8 cellular contexts compared by ENCODE assay signal in genomic region chr11:125110506-125110905, GRCh38. TPM values are rescaled to one million over a fixed set of nuclear protein-coding genes. Genes with fewer than 3 reads are reported as not detected.
DNase-seq lines count a peak whose midpoint lies in the region; ATAC-seq and TF ChIP-seq lines count a peak whose summit lies in the region.

No MANE protein-coding gene starts in this region.

- H3K4me3 ChIP-seq in Peyer's patch (peak overlapping the region in 3 of 4 donors; percentile 68 to 87 (median 78)), esophagus muscularis mucosa (peak overlapping the region; percentile 64 to 88 (median 72)), skeletal muscle tissue (ENCODE audit: low read length in 3 of 3) (peak overlapping the region in 1 of 3 donors; percentile 92)

- ATAC-seq in GM18517 (IDR thresholded peaks at IDR 0.05; ENCODE audit: unreplicated experiment) = no peak
- no peak for ATAC-seq in left colon
- no peak for ATAC-seq in GM21367 (IDR thresholded peaks at IDR 0.05; ENCODE audit: unreplicated experiment)

- peak overlapping the region in 2 of 3 donors; percentile 87 to 88 for H3K9ac ChIP-seq in skeletal muscle tissue (ENCODE audit: low read depth in 1 of 3, low read length in 3 of 3)

- H3K4me1 ChIP-seq in Peyer's patch (peaks cover 0 to 6% (median 2%) of the 10 kb centered on the region in 4 donors), esophagus muscularis mucosa (peaks cover 6 to 15% (median 13%) of the 10 kb centered on the region in 4 donors), skeletal muscle tissue (ENCODE audit: control insufficient read depth in 3 of 3, insufficient read depth in 3 of 3, low read length in 3 of 3) (peaks cover 8 to 12% (median 11%) of the 10 kb centered on the region in 3 donors)

- H3K36me3 ChIP-seq in Peyer's patch = no peaks in the 10 kb centered on the region
- H3K36me3 ChIP-seq in esophagus muscularis mucosa = no peaks in the 10 kb centered on the region
- no peaks in the 10 kb centered on the region for H3K36me3 ChIP-seq in skeletal muscle tissue (ENCODE audit: control insufficient read depth in 3 of 3, insufficient read depth in 3 of 3, low read length in 3 of 3)

- no peaks in the 10 kb centered on the region for H3K9me3 ChIP-seq in Peyer's patch
- H3K9me3 ChIP-seq in esophagus muscularis mucosa = no peaks in the 10 kb centered on the region
- H3K9me3 ChIP-seq in skeletal muscle tissue (ENCODE audit: control insufficient read depth in 3 of 3, low read length in 3 of 3) = no peaks in the 10 kb centered on the region

- TF ChIP-seq EP300 in esophagus muscularis mucosa (IDR thresholded peaks at IDR 0.05) = no peak

- no peaks in the 10 kb centered on the region for H3K27me3 ChIP-seq in Peyer's patch
- H3K27me3 ChIP-seq in esophagus muscularis mucosa = no peaks in the 10 kb centered on the region
- no peaks in the 10 kb centered on the region for H3K27me3 ChIP-seq in skeletal muscle tissue (ENCODE audit: control insufficient read depth in 3 of 3, insufficient read depth in 3 of 3, low read length in 3 of 3)

- TF ChIP-seq POLR2A in Peyer's patch (IDR thresholded peaks at IDR 0.05) (no peak), esophagus muscularis mucosa (IDR thresholded peaks at IDR 0.05; ENCODE audit: low read depth) (no peak)

- intact Hi-C loops in esophagus muscularis mucosa (cut with DNase I) = no loop called here
- intact Hi-C loops in left colon (cut with DNase I, micrococcal nuclease) = no loop called here

- H3K27ac ChIP-seq in Peyer's patch (no peak overlapping the region), esophagus muscularis mucosa (replicated peaks in 1 of 4) (peak overlapping the region in 1 of 4 donors; percentile 64), skeletal muscle tissue (ENCODE audit: low read depth, low read length) (no peak overlapping the region)

- 57% methylated on average over 4 of the region's 4 CpGs for WGBS in esophagus muscularis mucosa

- peak; percentile 14 for DNase-seq in NCI-H82 (lab: John Stamatoyannopoulos, UW)
- no peak for DNase-seq in NCI-H82 treated with DMSO at 0.1 percent for 48 hours (lab: John Stamatoyannopoulos, UW; ENCODE audit: unreplicated experiment)
- no peak for DNase-seq in Peyer's patch
- DNase-seq in esophagus muscularis mucosa (ENCODE audit: extremely low spot score) = no peak
- DNase-seq in left colon = no peak

- TF ChIP-seq CTCF in Peyer's patch (IDR thresholded peaks at IDR 0.05) = no peak
- TF ChIP-seq CTCF in esophagus muscularis mucosa (IDR thresholded peaks at IDR 0.05) = no peak

RNA-seq across cellular contexts. Expression of gene TMEM218, which starts 0.9 kb away (rescaled TPM):
- 10 to 100 TPM; 11.4 to 19.2 (median 15.4) TPM for total RNA-seq in Peyer's patch
- total RNA-seq in esophagus muscularis mucosa = 10 to 100 TPM; 13.1 to 20.4 (median 15.5) TPM
- total RNA-seq in skeletal muscle tissue = 37.1 TPM
- total RNA-seq in left colon = 10 to 100 TPM; 11.3 to 13.3 TPM

RNA-seq across cellular contexts. Expression of gene SLC37A2, which starts 47.4 kb away (rescaled TPM):
- total RNA-seq in Peyer's patch (1 to 10 TPM in 3 of 4 donors, under 1 TPM in 1; 0.88 to 6.6 (median 2.6) TPM), esophagus muscularis mucosa (10 to 100 TPM in 2 of 4 donors, 1 to 10 TPM in 2; 6.6 to 12.9 (median 8.9) TPM), skeletal muscle tissue (3.7 TPM), left colon (10 to 100 TPM in 1 of 2 donors, 1 to 10 TPM in 1; 6.3 to 25.8 TPM)

RNA-seq across cellular contexts. Expression of gene PKNOX2, which starts 54.0 kb away (rescaled TPM):
- total RNA-seq in Peyer's patch = 1 to 10 TPM in 2 of 4 donors, not detected in 2; 1.4 to 8.3 TPM
- total RNA-seq in esophagus muscularis mucosa = 1 to 10 TPM in 3 of 4 donors, under 1 TPM in 1; 0.83 to 4.1 (median 2.5) TPM
- 6.8 TPM for total RNA-seq in skeletal muscle tissue
- 1 to 10 TPM in 1 of 2 donors, under 1 TPM in 1; 0.49 to 1.5 TPM for total RNA-seq in left colon
